In genomic region chr20:6837730-6838129, GRCh38 we compare ENCODE assay signal across 2 cellular contexts.
TF ChIP-seq lines count a peak whose summit lies in the region.

No MANE protein-coding gene starts in this region.

TF ChIP-seq in GM12878, 131 proteins besides CTCF, POLR2A, EP300 and RAD21:
- TF ChIP-seq ZNF592 (IDR thresholded peaks at IDR 0.05), result 0 out of 2 replicates have a peak, but pooled peaks have one; percentile 10
- TF ChIP-seq, protein P1, sequence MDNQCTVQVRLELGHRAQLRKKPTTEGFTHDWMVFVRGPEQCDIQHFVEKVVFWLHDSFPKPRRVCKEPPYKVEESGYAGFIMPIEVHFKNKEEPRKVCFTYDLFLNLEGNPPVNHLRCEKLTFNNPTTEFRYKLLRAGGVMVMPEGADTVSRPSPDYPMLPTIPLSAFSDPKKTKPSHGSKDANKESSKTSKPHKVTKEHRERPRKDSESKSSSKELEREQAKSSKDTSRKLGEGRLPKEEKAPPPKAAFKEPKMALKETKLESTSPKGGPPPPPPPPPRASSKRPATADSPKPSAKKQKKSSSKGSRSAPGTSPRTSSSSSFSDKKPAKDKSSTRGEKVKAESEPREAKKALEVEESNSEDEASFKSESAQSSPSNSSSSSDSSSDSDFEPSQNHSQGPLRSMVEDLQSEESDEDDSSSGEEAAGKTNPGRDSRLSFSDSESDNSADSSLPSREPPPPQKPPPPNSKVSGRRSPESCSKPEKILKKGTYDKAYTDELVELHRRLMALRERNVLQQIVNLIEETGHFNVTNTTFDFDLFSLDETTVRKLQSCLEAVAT (IDR thresholded peaks at IDR 0.05), result no peak
- no peak for TF ChIP-seq FOXK2 (IDR thresholded peaks at IDR 0.05)
- no peak for TF ChIP-seq ZZZ3 (IDR thresholded peaks at IDR 0.05; ENCODE audit: control insufficient read depth, insufficient read length, low read depth)

TF ChIP-seq in HEK293T, 16 proteins besides CTCF, POLR2A, EP300 and RAD21 (continued from another document):
- no peak for TF ChIP-seq BHLHE40 (IDR thresholded peaks at IDR 0.05; ENCODE audit: borderline replicate concordance)
- TF ChIP-seq FOXM1 (IDR thresholded peaks at IDR 0.05; ENCODE audit: borderline replicate concordance), result no peak
- TF ChIP-seq FOXK2 (IDR thresholded peaks at IDR 0.05), result no peak
